ENCODE assay signal across 11 cellular contexts in the genomic region with DNA sequence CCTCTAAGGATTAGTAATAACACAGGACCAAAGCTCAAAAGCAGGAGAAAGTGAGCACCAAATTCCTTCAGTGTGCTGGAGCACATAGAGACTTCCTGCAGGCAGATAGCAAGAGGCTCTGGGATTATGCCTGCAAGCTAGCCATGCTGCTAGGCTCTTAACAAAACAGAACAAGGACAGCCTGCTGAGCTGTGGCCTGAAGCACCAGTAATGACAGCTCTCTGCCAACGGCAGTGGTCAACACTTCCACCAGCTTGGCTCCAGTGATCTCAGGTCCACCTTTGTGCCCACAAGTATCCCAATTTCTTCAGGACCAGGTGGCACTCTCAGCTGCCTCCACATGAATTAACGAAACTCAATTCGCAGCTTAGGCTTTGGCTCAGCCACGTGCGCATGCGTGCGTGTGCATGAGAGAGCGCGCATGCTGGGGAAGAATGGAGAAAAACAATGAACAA.
DNase-seq lines count a peak whose midpoint lies in the region; ATAC-seq and TF ChIP-seq lines count a peak whose summit lies in the region.
"Had no signal": no experiment of that assay in that cellular context is flagged by ENCODE, and none has a peak within 500 bp of the region (broad histone marks: within the 10 kb centered on the region; RNA-seq: fewer than 3 reads in every experiment).

No MANE protein-coding gene starts in this region.

- in situ Hi-C loops in gastrocnemius medialis (cut with MboI; ENCODE audit: low sequenced_read_pairs in 4 of 4), result no loop called here

- H3K36me3 ChIP-seq in ascending aorta (peaks cover 0 to 2% of the 10 kb centered on the region in 2 donors), gastrocnemius medialis (no peaks in the 10 kb centered on the region)

- no peaks in the 10 kb centered on the region for H3K27me3 ChIP-seq in HL-60 (ENCODE audit: insufficient read depth, poor library complexity, severe bottlenecking)
- no peaks in the 10 kb centered on the region for H3K27me3 ChIP-seq in ascending aorta
- no peaks in the 10 kb centered on the region for H3K27me3 ChIP-seq in gastrocnemius medialis

- H3K27ac ChIP-seq in HL-60 (replicated peaks) (peak overlapping the region; percentile 72), ascending aorta (peak overlapping the region; percentile 7 to 14), gastrocnemius medialis (peak overlapping the region; percentile 90 to 95 (median 93))
- H3K27ac ChIP-seq: SK-N-MC had no signal

- H3K4me1 ChIP-seq in ascending aorta (peaks cover 8 to 62% of the 10 kb centered on the region in 2 donors), gastrocnemius medialis (peaks cover 98 to 99% of the 10 kb centered on the region in 2 donors)

- H3K9me3 ChIP-seq in ascending aorta (no peaks in the 10 kb centered on the region), gastrocnemius medialis (no peaks in the 10 kb centered on the region)

- peak in 1 of 2 experiments; percentile 15 for DNase-seq in HL-60 (ENCODE audit: low read depth in 1 of 2, low spot score in 1 of 2)
- no peak for DNase-seq in ascending aorta (ENCODE audit: low spot score in 2 of 2)
- peak; percentile 55 for DNase-seq in iris pigment epithelial cell (ENCODE audit: low read depth)
- DNase-seq in gastrocnemius medialis, result no peak
- no peak for DNase-seq in SIG-M5 treated with dmso at 0.1 percent for 504 hours (lab: John Stamatoyannopoulos, UW; ENCODE audit: unreplicated experiment)
- DNase-seq: activated naive CD4-positive, alpha-beta T cell treated with anti-CD3 and anti-CD28 coated beads, Interleukin-2, amount 50 U/mL, for 16 hours had no signal

- TF ChIP-seq POLR2A in gastrocnemius medialis (IDR thresholded peaks at IDR 0.05), result no peak

- intact Hi-C loops in ascending aorta (cut with DNase I) (no loop called here), gastrocnemius medialis (cut with DNase I; ENCODE audit: low total_unique reads) (loop anchor here (5.0 to 10.0 kb wide), 2 partner anchors 495 to 683 kb away; a partner anchor contains a TSS)

- H3K4me3 ChIP-seq in HL-60 (replicated peaks; ENCODE audit: insufficient read depth, low read length) (no peak overlapping the region), ascending aorta (no peak overlapping the region), gastrocnemius medialis (no peak overlapping the region)
- H3K4me3 ChIP-seq: GM12878, SK-N-MC had no signal

- no peak for TF ChIP-seq CTCF in HL-60 (IDR thresholded peaks at IDR 0.05; ENCODE audit: insufficient read depth, low read length)
- TF ChIP-seq CTCF in ascending aorta (IDR thresholded peaks at IDR 0.05), result no peak
- no peak for TF ChIP-seq CTCF in gastrocnemius medialis (IDR thresholded peaks at IDR 0.05 in 4 of 5, conservative IDR thresholded peaks at IDR 0.05 in 1 of 5)

- no peak for ATAC-seq in gastrocnemius medialis
- no peak for ATAC-seq in GM21786 (IDR thresholded peaks at IDR 0.05; ENCODE audit: unreplicated experiment)
- ATAC-seq in GM21723 (IDR thresholded peaks at IDR 0.05; ENCODE audit: unreplicated experiment), result no peak
- ATAC-seq in HG03378 (IDR thresholded peaks at IDR 0.05; ENCODE audit: unreplicated experiment), result no peak
- ATAC-seq: GM12878 had no signal

Comparison
In these comparisons a context has a peak if more than half of its experiments do, and no peak if none do; other contexts are left out.
1. H3K27ac ChIP-seq: peak in every context shown above with its lines; median percentile 93 in gastrocnemius medialis; 72 in HL-60; 10 in ascending aorta.